Comparison of ENCODE assay signal across 9 cellular contexts in the genomic region with DNA sequence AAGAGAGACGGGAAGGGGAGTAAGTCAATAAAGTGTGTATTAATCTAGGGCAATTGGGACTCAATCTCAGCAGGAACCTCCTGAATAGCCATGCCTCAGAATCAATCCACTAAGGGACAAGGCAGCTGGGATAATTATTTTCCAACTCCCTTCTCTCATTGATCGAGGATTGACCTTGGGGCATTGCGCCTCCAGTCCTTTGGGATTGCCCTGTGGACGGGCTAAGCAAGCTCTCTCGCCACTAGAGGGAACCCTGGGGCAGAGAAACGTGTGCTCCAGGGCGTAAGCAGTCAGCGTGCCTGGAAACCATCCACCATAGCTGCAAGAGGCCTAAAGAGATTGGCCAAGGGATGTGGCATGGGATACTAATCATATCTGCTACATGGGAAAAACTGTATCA. TPM values are rescaled to one million over a fixed set of nuclear protein-coding genes. Genes with fewer than 3 reads are reported as not detected.
DNase-seq lines count a peak whose midpoint lies in the region; ATAC-seq and TF ChIP-seq lines count a peak whose summit lies in the region.
"Had no signal": no experiment of that assay in that cellular context is flagged by ENCODE, and none has a peak within 500 bp of the region (broad histone marks: within the 10 kb centered on the region; RNA-seq: fewer than 3 reads in every experiment).

No MANE protein-coding gene starts in this region.

- DNase-seq in DMS114 treated with DMSO at 0.1 percent for 48 hours (lab: John Stamatoyannopoulos, UW; ENCODE audit: unreplicated experiment) (peak; percentile 19), NCI-H748 treated with DMSO at 0.1 percent for 48 hours (lab: John Stamatoyannopoulos, UW) (peak; percentile 35), glutamatergic neuron (peak; percentile 85), psoas muscle (peak; percentile 66 to 79), OCI-M2 (lab: John Stamatoyannopoulos, UW; ENCODE audit: unreplicated experiment) (no peak)
- DNase-seq in activated T-helper 1 cell treated with anti-CD3 and anti-CD28 coated beads, Interleukin-12 subunit alpha, Interleukin-12 subunit beta, Interleukin-2, Interleukin-4 antibody, amounts not matched to agents 30 ng/mL and 10 ng/mL and 1 ng/mL, durations not matched to agents 14 hours and 24 hours and 36 hours (ENCODE audit: low spot score), result peak; percentile 2

- 13 to 18% (median 18%) methylated on average over 8 of the region's 8 CpGs for WGBS in psoas muscle, 3 donors

- H3K27ac ChIP-seq in psoas muscle, result no peak overlapping the region

- H3K36me3 Mint-ChIP-seq in activated T-helper 1 cell treated with anti-CD3 and anti-CD28 coated beads, Interleukin-12 subunit alpha, Interleukin-12 subunit beta, Interleukin-2, Interleukin-4 antibody, amounts not matched to agents 30 ng/mL and 10 ng/mL and 1 ng/mL, durations not matched to agents 14 hours and 24 hours and 36 hours (ENCODE audit: low read depth), result no peaks in the 10 kb centered on the region
- no peaks in the 10 kb centered on the region for H3K36me3 Mint-ChIP-seq in glutamatergic neuron (ENCODE audit: unreplicated experiment)

- H3K4me1 ChIP-seq in psoas muscle, result no peaks in the 10 kb centered on the region

- no peaks in the 10 kb centered on the region for H3K9me3 ChIP-seq in psoas muscle

- H3K27me3 Mint-ChIP-seq in activated T-helper 1 cell treated with anti-CD3 and anti-CD28 coated beads, Interleukin-12 subunit alpha, Interleukin-12 subunit beta, Interleukin-2, Interleukin-4 antibody, amounts not matched to agents 30 ng/mL and 10 ng/mL and 1 ng/mL, durations not matched to agents 14 hours and 24 hours and 36 hours (ENCODE audit: insufficient read depth), result no peaks in the 10 kb centered on the region
- no peaks in the 10 kb centered on the region for H3K27me3 Mint-ChIP-seq in glutamatergic neuron (ENCODE audit: unreplicated experiment)

- H3K4me3 Mint-ChIP-seq in activated T-helper 1 cell treated with anti-CD3 and anti-CD28 coated beads, Interleukin-12 subunit alpha, Interleukin-12 subunit beta, Interleukin-2, Interleukin-4 antibody, amounts not matched to agents 30 ng/mL and 10 ng/mL and 1 ng/mL, durations not matched to agents 14 hours and 24 hours and 36 hours, result no peak overlapping the region
- H3K4me3 Mint-ChIP-seq in glutamatergic neuron (ENCODE audit: unreplicated experiment), result no peak overlapping the region
- H3K4me3 Mint-ChIP-seq: stimulated activated naive CD8-positive, alpha-beta T cell treated with anti-CD3 and anti-CD28 coated beads, Interleukin-15, Interleukin-2, amounts not matched to agents 100 ng/mL and 50 ng/mL, for 24 hours had no signal

- H3K4me1 Mint-ChIP-seq in activated T-helper 1 cell treated with anti-CD3 and anti-CD28 coated beads, Interleukin-12 subunit alpha, Interleukin-12 subunit beta, Interleukin-2, Interleukin-4 antibody, amounts not matched to agents 30 ng/mL and 10 ng/mL and 1 ng/mL, durations not matched to agents 14 hours and 24 hours and 36 hours (ENCODE audit: low read depth), result no peaks in the 10 kb centered on the region
- H3K4me1 Mint-ChIP-seq in glutamatergic neuron (ENCODE audit: low read depth, unreplicated experiment), result peaks cover 5% of the 10 kb centered on the region

- no peak overlapping the region for H3K27ac Mint-ChIP-seq in activated T-helper 1 cell treated with anti-CD3 and anti-CD28 coated beads, Interleukin-12 subunit alpha, Interleukin-12 subunit beta, Interleukin-2, Interleukin-4 antibody, amounts not matched to agents 30 ng/mL and 10 ng/mL and 1 ng/mL, durations not matched to agents 14 hours and 24 hours and 36 hours
- H3K27ac Mint-ChIP-seq in glutamatergic neuron (ENCODE audit: unreplicated experiment), result no peak overlapping the region
- H3K27ac Mint-ChIP-seq: stimulated activated naive CD8-positive, alpha-beta T cell treated with anti-CD3 and anti-CD28 coated beads, Interleukin-15, Interleukin-2, amounts not matched to agents 100 ng/mL and 50 ng/mL, for 24 hours had no signal

- no peaks in the 10 kb centered on the region for H3K9me3 Mint-ChIP-seq in activated T-helper 1 cell treated with anti-CD3 and anti-CD28 coated beads, Interleukin-12 subunit alpha, Interleukin-12 subunit beta, Interleukin-2, Interleukin-4 antibody, amounts not matched to agents 30 ng/mL and 10 ng/mL and 1 ng/mL, durations not matched to agents 14 hours and 24 hours and 36 hours
- peaks cover 4% of the 10 kb centered on the region for H3K9me3 Mint-ChIP-seq in glutamatergic neuron (ENCODE audit: unreplicated experiment)

- ATAC-seq in HG02642 (IDR thresholded peaks at IDR 0.05; ENCODE audit: poor library complexity, unreplicated experiment) (peak; percentile 53), psoas muscle (peak; percentile 95 to 98 (median 97)), GM21576 (IDR thresholded peaks at IDR 0.05; ENCODE audit: unreplicated experiment) (no peak)

- H3K36me3 ChIP-seq in psoas muscle (ENCODE audit: insufficient read depth in 1 of 2, low read depth in 1 of 2), result no peaks in the 10 kb centered on the region

- intact Hi-C loops in activated T-helper 1 cell treated with anti-CD3 and anti-CD28 coated beads, Interleukin-12 subunit alpha, Interleukin-12 subunit beta, Interleukin-2, Interleukin-4 antibody, amounts not matched to agents 30 ng/mL and 10 ng/mL and 1 ng/mL, durations not matched to agents 14 hours and 24 hours and 36 hours (cut with micrococcal nuclease), result loop anchor here (1.0 kb wide), 1 partner anchor 53 kb away; no protein-coding TSS in a partner anchor
- intact Hi-C loops in psoas muscle (cut with DNase I), result loop anchor here in 1 of 2 donors (5.0 kb wide), 1 partner anchor 51 kb away; no protein-coding TSS in a partner anchor

- H3K27me3 ChIP-seq in psoas muscle (ENCODE audit: insufficient read depth in 3 of 3, low read length in 2 of 3), result no peaks in the 10 kb centered on the region

- TF ChIP-seq CTCF in glutamatergic neuron (IDR thresholded peaks at IDR 0.05; ENCODE audit: partially characterized antibody, unreplicated experiment), result peak; percentile 72
- TF ChIP-seq CTCF in psoas muscle (IDR thresholded peaks at IDR 0.05), result peak; percentile 79

- no peak overlapping the region for H3K4me3 ChIP-seq in psoas muscle

RNA-seq across cellular contexts. Expression of a gene that starts 53.9 kb away (rescaled TPM):
- 15.9 and 18.6 TPM in 2 replicates for total RNA-seq in activated T-helper 1 cell treated with anti-CD3 and anti-CD28 coated beads, Interleukin-12 subunit alpha, Interleukin-12 subunit beta, Interleukin-2, Interleukin-4 antibody, amounts not matched to agents 30 ng/mL and 10 ng/mL and 1 ng/mL, durations not matched to agents 14 hours and 24 hours and 36 hours
- total RNA-seq in glutamatergic neuron (ENCODE audit: unreplicated experiment), result 14.5 TPM
- 10 to 100 TPM in 1 of 4 donors, 1 to 10 TPM in 3; 6.8 to 10.8 (median 8.8) TPM for total RNA-seq in psoas muscle
- polyA plus RNA-seq in psoas muscle, result 1 to 10 TPM; 2.4 to 8.7 (median 2.5) TPM
